Comparison of ENCODE assay signal across 11 cellular contexts in genomic region chr7:29255839-29256782, GRCh38.
DNase-seq lines count a peak whose midpoint lies in the region; ATAC-seq and TF ChIP-seq lines count a peak whose summit lies in the region.
"Had no signal": no experiment of that assay in that cellular context is flagged by ENCODE, and none has a peak within 500 bp of the region (broad histone marks: within the 10 kb centered on the region; RNA-seq: fewer than 3 reads in every experiment).

No MANE protein-coding gene starts in this region.

- peak; percentile 34 for ATAC-seq in naive thymus-derived CD4-positive, alpha-beta T cell
- ATAC-seq in GM21360 (IDR thresholded peaks at IDR 0.05; ENCODE audit: unreplicated experiment), result no peak
- ATAC-seq in HG02588 (IDR thresholded peaks at IDR 0.05; ENCODE audit: unreplicated experiment), result no peak
- no peak for ATAC-seq in gastroesophageal sphincter

- CTCF ChIA-PET in naive thymus-derived CD4-positive, alpha-beta T cell (lab: Charles Lee), result no interaction called here

- H3K27me3 Mint-ChIP-seq in naive thymus-derived CD4-positive, alpha-beta T cell, result peaks cover 0 to 16% (median 0%) of the 10 kb centered on the region in 5 donors

- H3K27ac Mint-ChIP-seq in naive thymus-derived CD4-positive, alpha-beta T cell, result no peak overlapping the region
- H3K27ac Mint-ChIP-seq: CD4-positive, CD25-positive, alpha-beta regulatory T cell had no signal

- no peak for TF ChIP-seq POLR2A in gastroesophageal sphincter (IDR thresholded peaks at IDR 0.05)

- H3K9me3 ChIP-seq in naive thymus-derived CD4-positive, alpha-beta T cell (ENCODE audit: control insufficient read depth in 2 of 3, low read length in 3 of 3), result no peaks in the 10 kb centered on the region
- no peaks in the 10 kb centered on the region for H3K9me3 ChIP-seq in gastroesophageal sphincter

- WGBS in gastroesophageal sphincter (ENCODE audit: low coverage in 1 of 2), 2 donors, result 37 to 61% methylated on average over 5 of the region's 6 CpGs

- no peak overlapping the region for H3K27ac ChIP-seq in epithelial cell of prostate
- H3K27ac ChIP-seq in naive thymus-derived CD4-positive, alpha-beta T cell (ENCODE audit: low read depth, low read length), result no peak overlapping the region
- H3K27ac ChIP-seq in gastroesophageal sphincter, result no peak overlapping the region

- no peak for TF ChIP-seq CTCF in gastroesophageal sphincter (IDR thresholded peaks at IDR 0.05)

- peaks cover 0 to 5% (median 0%) of the 10 kb centered on the region in 11 donors for H3K9me3 Mint-ChIP-seq in naive thymus-derived CD4-positive, alpha-beta T cell

- POLR2A ChIA-PET in naive thymus-derived CD4-positive, alpha-beta T cell (lab: Charles Lee), result no interaction called here

- no peaks in the 10 kb centered on the region for H3K36me3 Mint-ChIP-seq in naive thymus-derived CD4-positive, alpha-beta T cell
- H3K36me3 Mint-ChIP-seq: CD4-positive, CD25-positive, alpha-beta regulatory T cell had no signal

- no peaks in the 10 kb centered on the region for H3K4me1 ChIP-seq in naive thymus-derived CD4-positive, alpha-beta T cell (ENCODE audit: control insufficient read depth in 2 of 2, insufficient read depth in 2 of 2, low read length in 2 of 2)
- H3K4me1 ChIP-seq in gastroesophageal sphincter, result no peaks in the 10 kb centered on the region

- H3K27me3 ChIP-seq in naive thymus-derived CD4-positive, alpha-beta T cell (ENCODE audit: control insufficient read depth in 2 of 2, insufficient read depth in 2 of 2, low read length in 2 of 2), result no peaks in the 10 kb centered on the region
- no peaks in the 10 kb centered on the region for H3K27me3 ChIP-seq in gastroesophageal sphincter

- DNase-seq in DMS79 (lab: John Stamatoyannopoulos, UW) (peak; percentile 29), NCI-H82 (lab: John Stamatoyannopoulos, UW) (peak; percentile 82), epithelial cell of prostate (ENCODE audit: low read depth, low spot score) (peak; percentile 69)
- no peak for DNase-seq in naive thymus-derived CD4-positive, alpha-beta T cell
- no peak for DNase-seq in stimulated activated CD4-positive, alpha-beta T cell treated with anti-CD3 and anti-CD28 coated beads, Interleukin-4, amount 100 ng/mL, for 4 hours
- DNase-seq: activated naive CD4-positive, alpha-beta T cell; CD4-positive, CD25-positive, alpha-beta regulatory T cell; SW 1271 had no signal

- H3K4me1 Mint-ChIP-seq in naive thymus-derived CD4-positive, alpha-beta T cell, result peaks cover 0 to 3% (median 0%) of the 10 kb centered on the region in 7 donors
- H3K4me1 Mint-ChIP-seq: CD4-positive, CD25-positive, alpha-beta regulatory T cell had no signal

- no peak for TF ChIP-seq EP300 in gastroesophageal sphincter (IDR thresholded peaks at IDR 0.05)

- intact Hi-C loops in naive thymus-derived CD4-positive, alpha-beta T cell (cut with micrococcal nuclease), result no loop called here

- H3K4me3 ChIP-seq in naive thymus-derived CD4-positive, alpha-beta T cell (ENCODE audit: low read length), result no peak overlapping the region
- no peak overlapping the region for H3K4me3 ChIP-seq in gastroesophageal sphincter

- no peaks in the 10 kb centered on the region for H3K36me3 ChIP-seq in naive thymus-derived CD4-positive, alpha-beta T cell (ENCODE audit: control insufficient read depth in 2 of 3, insufficient read depth in 3 of 3, low read length in 3 of 3)
- H3K36me3 ChIP-seq in gastroesophageal sphincter, result no peaks in the 10 kb centered on the region

- no peak overlapping the region for H3K4me3 Mint-ChIP-seq in naive thymus-derived CD4-positive, alpha-beta T cell
- H3K4me3 Mint-ChIP-seq: CD4-positive, CD25-positive, alpha-beta regulatory T cell had no signal

Comparison
In these comparisons a context has a peak if more than half of its experiments do, and no peak if none do; other contexts are left out.
1. DNase-seq: peak in DMS79 (single experiment), NCI-H82 (single experiment) and epithelial cell of prostate (single experiment); none in naive thymus-derived CD4-positive, alpha-beta T cell (0 of 9) and stimulated activated CD4-positive, alpha-beta T cell treated with anti-CD3 and anti-CD28 coated beads, Interleukin-4, amount 100 ng/mL, for 4 hours (0 of 2).